Comparison of ENCODE assay signal across 1 cellular context in the genomic region with DNA sequence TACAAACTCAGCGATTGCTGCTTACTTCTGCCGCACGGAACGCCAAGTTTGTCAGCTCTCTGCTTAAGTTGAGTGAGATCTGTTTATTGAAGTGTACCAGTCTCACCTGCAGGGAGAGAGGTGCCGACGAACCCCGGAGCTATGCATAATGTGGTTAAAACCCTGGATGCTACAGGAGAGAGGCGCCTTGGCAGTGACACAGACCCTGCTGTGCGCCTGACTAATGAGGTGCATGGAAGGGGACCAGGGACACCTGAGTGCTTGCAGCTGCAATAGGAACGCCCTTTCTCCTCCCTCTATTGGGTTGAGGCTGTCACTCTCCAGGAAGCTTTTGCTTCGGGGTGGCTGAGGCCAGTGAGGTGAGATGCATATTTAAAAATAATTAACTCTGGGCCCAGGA.
TF ChIP-seq lines count a peak whose summit lies in the region.

No MANE protein-coding gene starts in this region.

TF ChIP-seq in K562, 482 proteins besides CTCF, POLR2A, EP300 and RAD21:
- TF ChIP-seq, protein P1, sequence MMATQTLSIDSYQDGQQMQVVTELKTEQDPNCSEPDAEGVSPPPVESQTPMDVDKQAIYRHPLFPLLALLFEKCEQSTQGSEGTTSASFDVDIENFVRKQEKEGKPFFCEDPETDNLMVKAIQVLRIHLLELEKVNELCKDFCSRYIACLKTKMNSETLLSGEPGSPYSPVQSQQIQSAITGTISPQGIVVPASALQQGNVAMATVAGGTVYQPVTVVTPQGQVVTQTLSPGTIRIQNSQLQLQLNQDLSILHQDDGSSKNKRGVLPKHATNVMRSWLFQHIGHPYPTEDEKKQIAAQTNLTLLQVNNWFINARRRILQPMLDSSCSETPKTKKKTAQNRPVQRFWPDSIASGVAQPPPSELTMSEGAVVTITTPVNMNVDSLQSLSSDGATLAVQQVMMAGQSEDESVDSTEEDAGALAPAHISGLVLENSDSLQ (IDR thresholded peaks at IDR 0.05), result 0 out of 2 replicates have a peak, but pooled peaks have one; percentile 27
- TF ChIP-seq TCF3 (CRISPR knock-in tag; IDR thresholded peaks at IDR 0.05), result no peak
